Comparison of ENCODE assay signal across 19 cellular contexts in the genomic region with DNA sequence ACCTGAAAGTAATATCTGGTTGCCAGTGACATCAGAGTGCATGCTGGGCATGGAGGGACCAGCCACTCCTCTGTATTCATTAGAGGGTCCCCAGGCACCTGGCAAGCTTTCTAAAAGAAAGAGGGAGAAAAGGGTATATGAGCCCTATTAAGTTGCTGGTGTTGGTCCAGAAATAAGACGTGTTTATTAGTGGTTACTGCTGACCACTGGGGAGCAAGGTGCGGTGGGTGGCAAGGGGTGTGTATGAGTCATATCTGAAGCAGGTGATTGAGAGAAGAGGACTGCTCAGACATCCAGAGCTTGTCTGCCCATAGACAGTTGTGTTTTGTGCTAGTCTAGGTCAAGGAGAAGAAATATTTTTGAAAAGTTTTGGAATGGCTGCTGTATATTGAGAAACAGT.
"Had no signal": no experiment of that assay in that cellular context is flagged by ENCODE, and none has a peak within 500 bp of the region (broad histone marks: within the 10 kb centered on the region; RNA-seq: fewer than 3 reads in every experiment).

No MANE protein-coding gene starts in this region.

- H3K27me3 ChIP-seq: foreskin keratinocyte, ovary, suprapubic skin had no signal

- H3K9me3 Mint-ChIP-seq: activated CD8-positive, alpha-beta T cell treated with anti-CD3 and anti-CD28 coated beads for 36 hours; activated naive CD8-positive, alpha-beta T cell treated with anti-CD3 and anti-CD28 coated beads, Interleukin-2, amount 10 ng/mL, durations not matched to agents 7 days and 5 days; dendritic cell treated with granulocyte-macrophage colony-stimulating factor and Interleukin-4, amounts not matched to agents 40 ng/mL and 50 ng/mL, for 4 days; immature natural killer cell; stimulated activated naive CD8-positive, alpha-beta T cell treated with anti-CD3 and anti-CD28 coated beads, Interleukin-15, Interleukin-2, amounts not matched to agents 100 ng/mL and 50 ng/mL, for 24 hours; WTC11 had no signal

- H3K36me3 Mint-ChIP-seq: activated naive CD8-positive, alpha-beta T cell treated with anti-CD3 and anti-CD28 coated beads, Interleukin-2, amount 10 ng/mL, durations not matched to agents 7 days and 5 days; immature natural killer cell; WTC11 had no signal

- H3K27ac Mint-ChIP-seq: activated CD8-positive, alpha-beta T cell treated with anti-CD3 and anti-CD28 coated beads for 36 hours; activated naive CD8-positive, alpha-beta T cell treated with anti-CD3 and anti-CD28 coated beads, Interleukin-2, amount 10 ng/mL, durations not matched to agents 7 days and 5 days; dendritic cell treated with granulocyte-macrophage colony-stimulating factor and Interleukin-4, amounts not matched to agents 40 ng/mL and 50 ng/mL, for 4 days; immature natural killer cell; stimulated activated naive CD8-positive, alpha-beta T cell treated with anti-CD3 and anti-CD28 coated beads, Interleukin-15, Interleukin-2, amounts not matched to agents 100 ng/mL and 50 ng/mL, for 24 hours; WTC11 had no signal

- H3K4me3 ChIP-seq: lung, ovary, suprapubic skin had no signal

- H3K27me3 Mint-ChIP-seq: activated CD8-positive, alpha-beta T cell treated with anti-CD3 and anti-CD28 coated beads for 36 hours; activated naive CD8-positive, alpha-beta T cell treated with anti-CD3 and anti-CD28 coated beads, Interleukin-2, amount 10 ng/mL, durations not matched to agents 7 days and 5 days; dendritic cell treated with granulocyte-macrophage colony-stimulating factor and Interleukin-4, amounts not matched to agents 40 ng/mL and 50 ng/mL, for 4 days; stimulated activated naive CD8-positive, alpha-beta T cell treated with anti-CD3 and anti-CD28 coated beads, Interleukin-15, Interleukin-2, amounts not matched to agents 100 ng/mL and 50 ng/mL, for 24 hours had no signal

- H3K4me3 Mint-ChIP-seq: activated CD8-positive, alpha-beta T cell treated with anti-CD3 and anti-CD28 coated beads for 36 hours; activated naive CD8-positive, alpha-beta T cell treated with anti-CD3 and anti-CD28 coated beads, Interleukin-2, amount 10 ng/mL, durations not matched to agents 7 days and 5 days; dendritic cell treated with granulocyte-macrophage colony-stimulating factor and Interleukin-4, amounts not matched to agents 40 ng/mL and 50 ng/mL, for 4 days; immature natural killer cell; stimulated activated naive CD8-positive, alpha-beta T cell treated with anti-CD3 and anti-CD28 coated beads, Interleukin-15, Interleukin-2, amounts not matched to agents 100 ng/mL and 50 ng/mL, for 24 hours; WTC11 had no signal

- H3K36me3 ChIP-seq: ovary had no signal

- H3K27ac ChIP-seq: foreskin keratinocyte, ovary, suprapubic skin had no signal

- DNase-seq: activated CD4-positive, alpha-beta T cell treated with anti-CD3 and anti-CD28 coated beads for 48 hours; activated CD8-positive, alpha-beta memory T cell treated with anti-CD3 and anti-CD28 coated beads, Interleukin-2, amount 50 U/mL, for 4 hours; activated CD8-positive, alpha-beta T cell treated with anti-CD3 and anti-CD28 coated beads for 36 hours; activated naive CD4-positive, alpha-beta T cell; activated naive CD8-positive, alpha-beta T cell treated with anti-CD3 and anti-CD28 coated beads, Interleukin-2, amount 10 ng/mL, durations not matched to agents 7 days and 5 days; activated T-cell treated with anti-CD3 and anti-CD28 coated beads, Interleukin-2, amount 50 U/mL, for 48 hours; effector memory CD4-positive, alpha-beta T cell; foreskin keratinocyte; glutamatergic neuron; immature natural killer cell; retina; T-helper 2 cell; trophoblast cell had no signal

- H3K9me3 ChIP-seq: ovary, suprapubic skin had no signal

- H3K4me1 Mint-ChIP-seq: immature natural killer cell had no signal

- ATAC-seq: activated CD8-positive, alpha-beta T cell treated with anti-CD3 and anti-CD28 coated beads for 36 hours; foreskin keratinocyte had no signal
